8 cellular contexts compared by ENCODE assay signal in the genomic region with DNA sequence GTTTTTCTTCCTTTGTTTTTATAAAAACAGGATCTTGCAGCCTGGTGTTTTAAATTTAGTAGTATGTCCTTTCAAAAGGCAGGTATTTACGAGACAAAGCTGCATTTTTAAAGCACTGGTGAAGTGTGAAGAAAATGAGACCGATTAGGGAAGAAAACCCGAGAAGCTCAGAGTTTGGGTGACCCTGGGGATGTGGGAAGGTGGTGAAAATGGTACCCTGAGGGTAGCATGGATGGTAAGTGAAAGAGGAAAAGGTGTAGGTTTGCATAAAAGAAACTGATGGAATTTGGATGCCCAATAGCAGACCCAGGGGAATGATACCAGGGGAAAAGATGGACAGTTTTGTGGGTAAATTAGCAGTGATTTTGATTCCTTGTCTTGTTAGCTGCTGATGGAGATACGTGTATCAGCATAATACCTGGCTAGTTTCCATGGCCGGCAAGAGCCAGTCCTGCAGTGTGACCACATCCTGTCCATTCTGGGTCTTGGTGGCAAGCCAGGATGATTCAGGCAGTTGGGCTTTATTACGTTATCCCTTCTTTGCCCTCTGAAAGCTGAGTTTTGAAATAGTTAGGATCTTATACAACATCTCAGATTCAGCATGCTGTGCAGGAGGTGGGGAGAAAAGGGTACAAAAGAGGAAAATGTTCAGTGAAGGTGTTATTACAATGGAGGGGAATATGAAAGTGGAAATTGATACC. TPM values are rescaled to one million over a fixed set of nuclear protein-coding genes. Genes with fewer than 3 reads are reported as not detected.
DNase-seq lines count a peak whose midpoint lies in the region; ATAC-seq and TF ChIP-seq lines count a peak whose summit lies in the region.

No MANE protein-coding gene starts in this region.

- H3K4me3 ChIP-seq in DOHH2 (ENCODE audit: low read length) (no peak overlapping the region; the same call in 1 of the 2 replicates), brain microvascular endothelial cell (ENCODE audit: low read depth, low read length) (no peak overlapping the region)

- H3K79me2 ChIP-seq in DOHH2 (ENCODE audit: control insufficient read depth, low read length), result peaks cover 96% of the 10 kb centered on the region

- DNase-seq in MV-4-11 (lab: John Stamatoyannopoulos, UW) (peak; percentile 57), brain microvascular endothelial cell (peak; percentile 99), left lobe of liver (ENCODE audit: low spot score) (peak; percentile 52), NCI-H1436 treated with DMSO at 0.1 percent for 48 hours (lab: John Stamatoyannopoulos, UW) (no peak)
- DNase-seq in central memory CD4-positive, alpha-beta T cell, result no peak
- no peak for DNase-seq in activated CD4-positive, alpha-beta T cell treated with anti-CD3 and anti-CD28 coated beads for 48 hours

- ATAC-seq in left lobe of liver (peak; percentile 70), HG03025 (IDR thresholded peaks at IDR 0.05; ENCODE audit: low FRiP score, unreplicated experiment) (no peak)

- TF ChIP-seq CTCF in DOHH2 (IDR thresholded peaks at IDR 0.05; ENCODE audit: low read depth, low read length, poor library complexity, severe bottlenecking) (no peak), brain microvascular endothelial cell (IDR thresholded peaks at IDR 0.05; ENCODE audit: low read depth, low read length, missing control alignments) (no peak)

- H3K4me2 ChIP-seq in DOHH2 (ENCODE audit: low read length), result peak overlapping the region; percentile 28

- H3K9me3 ChIP-seq in DOHH2 (ENCODE audit: control insufficient read depth, insufficient read depth, low read length), result no peaks in the 10 kb centered on the region

- H3K36me3 ChIP-seq in DOHH2 (ENCODE audit: control insufficient read depth, low read length), result peaks cover 69% of the 10 kb centered on the region
- H3K36me3 ChIP-seq in brain microvascular endothelial cell (replicated peaks), result peaks cover 4% of the 10 kb centered on the region

- no peaks in the 10 kb centered on the region for H3F3A ChIP-seq in DOHH2 (ENCODE audit: control insufficient read depth, insufficient read depth)

- no peaks in the 10 kb centered on the region for H4K20me1 ChIP-seq in DOHH2 (ENCODE audit: control insufficient read depth, insufficient read depth, low read depth, low read length)

- H3K27me3 ChIP-seq in DOHH2 (ENCODE audit: control insufficient read depth, low read length) (no peaks in the 10 kb centered on the region), brain microvascular endothelial cell (replicated peaks) (no peaks in the 10 kb centered on the region)

- H3K9me2 ChIP-seq in DOHH2 (replicated peaks; ENCODE audit: control insufficient read depth, low read length), result no peaks in the 10 kb centered on the region

- in situ Hi-C loops in brain microvascular endothelial cell (cut with HindIII; ENCODE audit: low pct_ligation_motif_present, low sequenced_read_pairs), result no loop called here

- peaks cover 68% of the 10 kb centered on the region for H3K4me1 ChIP-seq in DOHH2 (ENCODE audit: control insufficient read depth, low read length)

- no peak overlapping the region for H3K27ac ChIP-seq in DOHH2 (ENCODE audit: low read depth, low read length)
- peak overlapping the region; percentile 68 for H3K27ac ChIP-seq in brain microvascular endothelial cell

RNA-seq across cellular contexts. Expression of a gene that starts 8.9 kb away (rescaled TPM):
- total RNA-seq in left lobe of liver, result 0.91 TPM

Comparison
In these comparisons a context has a peak if more than half of its experiments do, and no peak if none do; other contexts are left out.
1. DNase-seq: peak in MV-4-11 (single experiment), brain microvascular endothelial cell (single experiment) and left lobe of liver (single experiment); none in central memory CD4-positive, alpha-beta T cell (single experiment), NCI-H1436 treated with DMSO at 0.1 percent for 48 hours (single experiment) and activated CD4-positive, alpha-beta T cell treated with anti-CD3 and anti-CD28 coated beads for 48 hours (single experiment).